ENCODE assay signal across 12 cellular contexts in the genomic region with DNA sequence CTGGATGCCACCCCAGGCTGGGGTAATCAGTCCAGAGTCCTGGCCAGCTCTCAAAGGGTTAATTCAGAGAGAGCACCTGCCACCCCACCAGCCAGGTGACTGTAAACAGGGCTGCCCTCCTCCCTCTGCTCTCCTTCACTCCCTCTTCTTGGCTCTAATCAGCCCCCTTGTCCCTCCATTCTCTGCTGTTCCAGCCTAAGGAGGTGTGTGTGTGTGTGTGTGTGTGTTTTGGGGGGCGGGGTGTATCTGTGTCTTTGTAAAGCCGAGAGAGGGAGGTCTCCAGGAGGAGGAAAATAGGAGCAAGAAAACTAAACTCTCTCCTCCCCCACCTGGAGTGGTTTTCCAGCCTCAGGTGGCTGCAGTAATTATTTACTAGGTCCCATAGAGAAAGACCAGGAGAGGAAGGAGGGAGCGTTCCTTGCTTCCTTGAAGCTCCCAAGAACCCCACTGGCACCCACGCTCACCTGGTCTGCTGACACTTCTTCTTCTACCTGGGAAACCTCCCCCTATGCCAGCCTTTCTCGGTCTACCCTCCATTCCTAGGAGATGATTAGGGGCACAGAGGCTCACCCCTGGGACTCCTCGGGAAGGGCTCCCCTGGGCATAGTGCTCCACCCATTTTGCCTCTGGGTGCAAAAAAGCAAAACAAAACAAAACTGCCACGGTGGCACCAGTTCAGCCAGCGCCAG. TPM values are rescaled to one million over a fixed set of nuclear protein-coding genes. Genes with fewer than 3 reads are reported as not detected.
DNase-seq lines count a peak whose midpoint lies in the region; ATAC-seq and TF ChIP-seq lines count a peak whose summit lies in the region.
"Had no signal": no experiment of that assay in that cellular context is flagged by ENCODE, and none has a peak within 500 bp of the region (broad histone marks: within the 10 kb centered on the region; RNA-seq: fewer than 3 reads in every experiment).

No MANE protein-coding gene starts in this region.

- peaks cover 13% of the 10 kb centered on the region for H3K4me1 Mint-ChIP-seq in CD14-positive monocyte

- intact Hi-C loops in CD14-positive monocyte (cut with micrococcal nuclease), result no loop called here

- ATAC-seq in GM21576 (IDR thresholded peaks at IDR 0.05; ENCODE audit: unreplicated experiment) (no peak), omental fat pad (ENCODE audit: low FRiP score) (no peak)
- ATAC-seq: activated CD4-positive, CD25-positive, alpha-beta regulatory T cell treated with anti-CD3 and anti-CD28 coated beads, Interleukin-2, amount 50 U/mL, for 24 hours had no signal

- peaks cover 0 to 3% of the 10 kb centered on the region in 2 donors for H3K36me3 Mint-ChIP-seq in CD14-positive monocyte

- no peaks in the 10 kb centered on the region for H3K9me3 Mint-ChIP-seq in CD14-positive monocyte
- H3K9me3 Mint-ChIP-seq: CD4-positive, alpha-beta memory T cell had no signal

- H3K4me3 Mint-ChIP-seq in CD14-positive monocyte, result no peak overlapping the region
- H3K4me3 Mint-ChIP-seq: CD4-positive, alpha-beta memory T cell; naive thymus-derived CD4-positive, alpha-beta T cell had no signal

- TF ChIP-seq CTCF in CD14-positive monocyte (IDR thresholded peaks at IDR 0.05) (no peak), GM20000 (IDR thresholded peaks at IDR 0.05; ENCODE audit: extremely low read depth, missing control alignments) (no peak), omental fat pad (IDR thresholded peaks at IDR 0.05) (no peak)

- no peak overlapping the region for H3K27ac Mint-ChIP-seq in CD14-positive monocyte

- peak; percentile 18 for DNase-seq in CD14-positive monocyte (ENCODE audit: low spot score)
- DNase-seq in NCI-H2029 treated with DMSO at 0.1 percent for 48 hours (lab: John Stamatoyannopoulos, UW), result peak; percentile 45
- peak; percentile 85 for DNase-seq in left kidney (ENCODE audit: low read depth, low spot score)
- no peak for DNase-seq in GM20000 (ENCODE audit: low spot score)
- no peak for DNase-seq in omental fat pad (ENCODE audit: low spot score)
- DNase-seq: activated naive CD4-positive, alpha-beta T cell; MG63; naive thymus-derived CD4-positive, alpha-beta T cell; stimulated activated CD4-positive, alpha-beta T cell treated with anti-CD3 and anti-CD28 coated beads, Interleukin-4, amount 100 ng/mL, for 1 hour had no signal

- H3K27me3 Mint-ChIP-seq in CD14-positive monocyte (ENCODE audit: low read depth in 3 of 3), result peaks cover 4 to 17% (median 9%) of the 10 kb centered on the region in 3 donors
- H3K27me3 Mint-ChIP-seq: CD4-positive, alpha-beta memory T cell; naive thymus-derived CD4-positive, alpha-beta T cell had no signal

RNA-seq across cellular contexts. Expression of a gene that starts 12.8 kb away (rescaled TPM):
- not detected for polyA plus RNA-seq in CD14-positive monocyte
- 1 to 10 TPM in 3 of 4 donors, under 1 TPM in 1; 0.36 to 1.4 (median 1.1) TPM for total RNA-seq in omental fat pad

RNA-seq across cellular contexts. Expression of a gene that starts 13.3 kb away (rescaled TPM):
- polyA plus RNA-seq in CD14-positive monocyte, result 100 to 1,000 TPM; 247 to 256 TPM
- total RNA-seq in omental fat pad, result 100 to 1,000 TPM in 2 of 4 donors, 10 to 100 TPM in 2; 77.9 to 171 (median 99.7) TPM

RNA-seq across cellular contexts. Expression of a gene that starts 21.3 kb away (rescaled TPM):
- polyA plus RNA-seq in CD14-positive monocyte, result 1 to 10 TPM; 3.2 to 5.3 TPM
- 10 to 100 TPM; 11.3 to 32.2 (median 25.0) TPM for total RNA-seq in omental fat pad

RNA-seq across cellular contexts. Expression of a gene that starts 22.1 kb away (rescaled TPM):
- polyA plus RNA-seq in CD14-positive monocyte, result 100 to 1,000 TPM in 1 of 2 donors, 10 to 100 TPM in 1; 86.0 to 101 TPM
- total RNA-seq in omental fat pad, result 10 to 100 TPM; 38.3 to 52.0 (median 40.8) TPM

RNA-seq across cellular contexts. Expression of a gene that starts 46.1 kb away (rescaled TPM):
- polyA plus RNA-seq in CD14-positive monocyte, result 100 to 1,000 TPM in 1 of 2 donors, 10 to 100 TPM in 1; 99.9 to 141 TPM
- 10 to 100 TPM; 32.5 to 70.8 (median 58.5) TPM for total RNA-seq in omental fat pad

Comparison
In these comparisons a context has a peak if more than half of its experiments do, and no peak if none do; other contexts are left out.
1. DNase-seq: peak in CD14-positive monocyte (single experiment), NCI-H2029 treated with DMSO at 0.1 percent for 48 hours (single experiment) and left kidney (single experiment); none in GM20000 (single experiment) and omental fat pad (single experiment).